1 cellular context compared by ENCODE assay signal in genomic region chr12:17528394-17528793, GRCh38.
TF ChIP-seq lines count a peak whose summit lies in the region.

No MANE protein-coding gene starts in this region.

TF ChIP-seq in GM23338, 12 proteins besides CTCF, POLR2A, EP300 and RAD21 (continued from another document):
- no peak for TF ChIP-seq CREB1 (CRISPR knock-in tag; IDR thresholded peaks at IDR 0.05; ENCODE audit: low read depth)
- no peak for TF ChIP-seq ETS1 (IDR thresholded peaks at IDR 0.05)
- no peak for TF ChIP-seq POLR2AphosphoS5 (IDR thresholded peaks at IDR 0.05; ENCODE audit: low read depth)
- TF ChIP-seq REST (IDR thresholded peaks at IDR 0.05; ENCODE audit: unreplicated experiment): no peak
- no peak for TF ChIP-seq ZNF114 (CRISPR knock-in tag; IDR thresholded peaks at IDR 0.05)
TF ChIP-seq in GM23338: peak in this region for 0.
